ENCODE assay signal across 8 cellular contexts in genomic region chr3:58237238-58237939, GRCh38. TPM values are rescaled to one million over a fixed set of nuclear protein-coding genes. Genes with fewer than 3 reads are reported as not detected.
A peak's percentile ranks its signal among the peaks of the same experiment; 100 is the strongest.
DNase-seq lines count a peak whose midpoint lies in the region; ATAC-seq and TF ChIP-seq lines count a peak whose summit lies in the region.

Gene ABHD6, plus strand, starts transcription at chr3:58237792. Its CDS starts 18,795 bp downstream, at chr3:58256587.

- peak within 1 kb of the TSS; percentile 85 to 92 (median 91) for H3K27ac Mint-ChIP-seq in CD4-positive, alpha-beta memory T cell
- H3K27ac Mint-ChIP-seq in activated T-helper 17 cell treated with anti-CD3 and anti-CD28 coated beads, Interleukin-2, amount 50 U/mL, for 72 hours = peak within 1 kb of the TSS; percentile 62
- H3K27ac Mint-ChIP-seq in nephron progenitor cell = no peak within 1 kb of the TSS

- H3K9me3 Mint-ChIP-seq in CD4-positive, alpha-beta memory T cell = peaks cover 0 to 1% (median 0%) of the 10 kb centered on the region in 8 donors
- H3K9me3 Mint-ChIP-seq in activated T-helper 17 cell treated with anti-CD3 and anti-CD28 coated beads, Interleukin-2, amount 50 U/mL, for 72 hours = no peaks in the 10 kb centered on the region
- H3K9me3 Mint-ChIP-seq in nephron progenitor cell = no peaks in the 10 kb centered on the region

- no peaks in the 10 kb centered on the region for H3K36me3 ChIP-seq in CD4-positive, alpha-beta memory T cell (ENCODE audit: insufficient read depth, low read length)
- H3K36me3 ChIP-seq in Panc1 (ENCODE audit: control insufficient read depth, insufficient read depth, low read length) (no peaks in the 10 kb centered on the region; the same call in 1 of the 2 replicates), stomach (no peaks in the 10 kb centered on the region)

- TF ChIP-seq POLR2A in stomach (IDR thresholded peaks at IDR 0.05) = no peak

- no peaks in the 10 kb centered on the region for H3K27me3 ChIP-seq in CD4-positive, alpha-beta memory T cell (ENCODE audit: insufficient read depth, low read length)
- H3K27me3 ChIP-seq in Panc1 (ENCODE audit: control insufficient read depth, insufficient read depth, low read length) (no peaks in the 10 kb centered on the region), stomach (no peaks in the 10 kb centered on the region)

- peak within 1 kb of the TSS; percentile 58 for H3K4me3 ChIP-seq in CD4-positive, alpha-beta memory T cell (ENCODE audit: low read length in 2 of 2)
- H3K4me3 ChIP-seq in Panc1 (ENCODE audit: low read depth in 2 of 2, low read length in 2 of 2) (peak within 1 kb of the TSS; percentile 77 to 78), fibroblast of pulmonary artery (replicated peaks; ENCODE audit: low read depth, low read length) (peak within 1 kb of the TSS; percentile 86), stomach (peak within 1 kb of the TSS; percentile 78 to 86 (median 85))

- H3K4me1 ChIP-seq in CD4-positive, alpha-beta memory T cell (ENCODE audit: insufficient read depth, low read length) = peaks cover 12% of the 10 kb centered on the region
- H3K4me1 ChIP-seq in Panc1 (ENCODE audit: control insufficient read depth, insufficient read depth, low read length) = peaks cover 3% of the 10 kb centered on the region
- H3K4me1 ChIP-seq in stomach = peaks cover 4 to 37% (median 27%) of the 10 kb centered on the region in 4 donors

- peaks cover 0 to 6% of the 10 kb centered on the region in 2 donors for H3K36me3 Mint-ChIP-seq in CD4-positive, alpha-beta memory T cell
- H3K36me3 Mint-ChIP-seq in activated T-helper 17 cell treated with anti-CD3 and anti-CD28 coated beads, Interleukin-2, amount 50 U/mL, for 72 hours (ENCODE audit: low read depth) = no peaks in the 10 kb centered on the region
- no peaks in the 10 kb centered on the region for H3K36me3 Mint-ChIP-seq in nephron progenitor cell (ENCODE audit: low read depth)

- DNase-seq in CD4-positive, alpha-beta memory T cell = peak; percentile 72 to 93 (median 88)
- DNase-seq in Panc1 (ENCODE audit: low read depth, low spot score) (no peak), fibroblast of pulmonary artery (ENCODE audit: low read depth) (peak; percentile 60), nephron progenitor cell (peak; percentile 90), stomach (peak; percentile 79)

- peaks cover 3 to 4% of the 10 kb centered on the region in 2 donors for H3K27me3 Mint-ChIP-seq in CD4-positive, alpha-beta memory T cell
- peaks cover 11% of the 10 kb centered on the region for H3K27me3 Mint-ChIP-seq in activated T-helper 17 cell treated with anti-CD3 and anti-CD28 coated beads, Interleukin-2, amount 50 U/mL, for 72 hours
- peaks cover 49% of the 10 kb centered on the region for H3K27me3 Mint-ChIP-seq in nephron progenitor cell (ENCODE audit: low read depth, poor library complexity)

- no peaks in the 10 kb centered on the region for H3K9me3 ChIP-seq in CD4-positive, alpha-beta memory T cell (ENCODE audit: control insufficient read depth in 1 of 2, low read length in 2 of 2)
- H3K9me3 ChIP-seq in Panc1 (ENCODE audit: control insufficient read depth, insufficient read depth, low read depth, low read length) (no peaks in the 10 kb centered on the region), stomach (no peaks in the 10 kb centered on the region)

- in situ Hi-C loops in Panc1 (cut with HindIII; ENCODE audit: low pct_unique_long_range_greater_than_20kb, low sequenced_read_pairs) = no loop called here

- CTCF ChIA-PET in CD4-positive, alpha-beta memory T cell (lab: Charles Lee; ENCODE audit: partially characterized antibody) = interaction anchor here (0.9 to 3.7 kb wide), 2 partner anchors 70 to 178 kb away, joined by 3 to 40 read pairs; partner anchors contain the start of genes HTD2 and RPP14
- CTCF ChIA-PET in Panc1 (lab: Charles Lee) = interaction anchor here (0.7 kb wide), 1 partner anchor 211 kb away, joined by 14 read pairs; no protein-coding TSS in a partner anchor

- peak; percentile 72 for ATAC-seq in GM19328 (IDR thresholded peaks at IDR 0.05; ENCODE audit: unreplicated experiment)
- ATAC-seq in HG03460 (IDR thresholded peaks at IDR 0.05; ENCODE audit: unreplicated experiment) = peak; percentile 65
- ATAC-seq in Panc1 = peak; percentile 93
- peak; percentile 86 for ATAC-seq in activated T-helper 17 cell treated with anti-CD3 and anti-CD28 coated beads, Interleukin-2, amount 50 U/mL, for 72 hours (replicated peaks)

- peak within 1 kb of the TSS; percentile 88 to 96 (median 92) for H3K4me3 Mint-ChIP-seq in CD4-positive, alpha-beta memory T cell
- peak within 1 kb of the TSS; percentile 85 for H3K4me3 Mint-ChIP-seq in activated T-helper 17 cell treated with anti-CD3 and anti-CD28 coated beads, Interleukin-2, amount 50 U/mL, for 72 hours
- peak within 1 kb of the TSS; percentile 89 for H3K4me3 Mint-ChIP-seq in nephron progenitor cell

- TF ChIP-seq EP300 in stomach (IDR thresholded peaks at IDR 0.05) = no peak

- peaks cover 7 to 21% (median 12%) of the 10 kb centered on the region in 4 donors for H3K4me1 Mint-ChIP-seq in CD4-positive, alpha-beta memory T cell
- peaks cover 5% of the 10 kb centered on the region for H3K4me1 Mint-ChIP-seq in activated T-helper 17 cell treated with anti-CD3 and anti-CD28 coated beads, Interleukin-2, amount 50 U/mL, for 72 hours
- peaks cover 27% of the 10 kb centered on the region for H3K4me1 Mint-ChIP-seq in nephron progenitor cell

- POLR2A ChIA-PET in CD4-positive, alpha-beta memory T cell (lab: Charles Lee; ENCODE audit: partially characterized antibody) = interaction anchor here (0.5 to 2.5 kb wide), 7 partner anchors 13 to 178 kb away, joined by 3 to 23 read pairs (median 3); partner anchors contain the start of genes HTD2 and RPP14
- POLR2A ChIA-PET in Panc1 (lab: Charles Lee) = no interaction called here

- 0 to 1% (median 1%) methylated on average over 19 to 77 of the region's 77 CpGs for WGBS in stomach, 5 donors

- intact Hi-C loops in CD4-positive, alpha-beta memory T cell (cut with micrococcal nuclease) = loop anchor here (1.0 to 10.0 kb wide), 7 partner anchors 20 to 1435 kb away; partner anchors contain the start of genes APPL1, ARHGEF3, HTD2 and PXK
- intact Hi-C loops in Panc1 (cut with micrococcal nuclease; ENCODE audit: unreplicated experiment) (no loop called here), stomach (cut with DNase I; ENCODE audit: low total_unique reads) (loop anchor here (10.0 kb wide), 1 partner anchor 57 kb away; no protein-coding TSS in a partner anchor)

- TF ChIP-seq CTCF in Panc1 (IDR thresholded peaks at IDR 0.05) = peak; percentile 64
- TF ChIP-seq CTCF in fibroblast of pulmonary artery (IDR thresholded peaks at IDR 0.05; ENCODE audit: low read length, missing control alignments) = no peak
- no peak for TF ChIP-seq CTCF in nephron progenitor cell (IDR thresholded peaks at IDR 0.05)
- peak in 1 of 7 experiments; percentile 39 for TF ChIP-seq CTCF in stomach (IDR thresholded peaks at IDR 0.05)

- H3K27ac ChIP-seq in CD4-positive, alpha-beta memory T cell (ENCODE audit: low read depth, low read length) = peak within 1 kb of the TSS; percentile 62
- H3K27ac ChIP-seq in Panc1 (ENCODE audit: low read length) = peak within 1 kb of the TSS; percentile 82
- H3K27ac ChIP-seq in stomach = peak within 1 kb of the TSS; percentile 85 to 94 (median 90)

- no TSS peak for BruUV-seq in Panc1 (replicated peaks; lab: Mats Ljungman, UMichigan)

RNA-seq across cellular contexts. Expression of gene ABHD6, which starts in this region (rescaled TPM):
- 1 to 10 TPM; 5.1 to 7.2 TPM for total RNA-seq in CD4-positive, alpha-beta memory T cell
- 1 to 10 TPM; 4.7 to 8.2 TPM for polyA plus RNA-seq in CD4-positive, alpha-beta memory T cell
- total RNA-seq in Panc1 (2021; ENCODE audit: unreplicated experiment) (18.9 TPM), stomach (10 to 100 TPM in 3 of 5 donors, 1 to 10 TPM in 2; 5.8 to 22.8 (median 12.2) TPM)
- 17.0 TPM for polyA plus RNA-seq in Panc1 (2012; ENCODE audit: insufficient read length)
- total RNA-seq in activated T-helper 17 cell treated with anti-CD3 and anti-CD28 coated beads, Interleukin-2, amount 50 U/mL, for 72 hours = 1 to 10 TPM; 1.8 to 4.9 TPM
- polyA plus RNA-seq in stomach = 1 to 10 TPM; 4.3 to 6.2 (median 4.6) TPM
